Comparison of ENCODE assay signal across 1 cellular context in the genomic region with DNA sequence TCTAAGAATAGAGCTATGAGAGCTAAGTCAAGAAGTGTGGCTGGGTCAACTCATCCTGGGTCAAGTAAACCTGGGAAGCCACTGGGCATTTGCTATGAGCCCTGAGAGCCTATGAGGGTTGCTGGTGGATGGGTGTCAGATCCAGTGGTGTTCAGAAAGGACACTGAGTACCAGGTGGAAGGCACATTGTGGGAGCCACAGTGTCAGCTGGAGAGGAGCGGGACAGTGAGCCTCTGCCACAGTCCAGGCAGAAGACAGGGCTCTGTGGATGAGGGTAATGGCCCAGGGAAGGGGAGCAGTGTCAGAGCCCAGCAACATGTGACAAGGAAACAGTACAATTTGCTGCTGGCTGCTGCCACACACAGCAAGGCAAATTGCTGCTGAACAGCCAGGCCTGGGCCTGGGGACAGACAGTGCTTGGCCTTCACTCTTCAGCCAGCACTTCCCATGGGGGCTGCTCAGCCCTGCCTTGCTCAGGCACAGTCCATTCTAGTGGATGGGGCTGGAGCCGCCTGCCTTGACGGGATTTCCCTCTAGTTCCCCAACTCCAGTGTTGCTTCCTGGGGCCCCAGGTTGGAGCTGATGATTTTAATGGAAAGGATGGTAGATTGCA.
TF ChIP-seq lines count a peak whose summit lies in the region.

No MANE protein-coding gene starts in this region.

TF ChIP-seq in HCT116, 20 proteins besides CTCF, POLR2A, EP300 and RAD21 (continued from another document):
- no peak for TF ChIP-seq ZNF274 (IDR thresholded peaks at IDR 0.05; ENCODE audit: low read depth, low read length)
- TF ChIP-seq CEBPB (IDR thresholded peaks at IDR 0.05; ENCODE audit: low read depth): no peak
- no peak for TF ChIP-seq CBX3 (IDR thresholded peaks at IDR 0.05; ENCODE audit: low read depth)
- no peak for TF ChIP-seq FOSL1 (IDR thresholded peaks at IDR 0.05; ENCODE audit: low read depth)
- no peak for TF ChIP-seq ZFX (IDR thresholded peaks at IDR 0.05)
TF ChIP-seq in HCT116: peak in this region for 0.
